In the genomic region with DNA sequence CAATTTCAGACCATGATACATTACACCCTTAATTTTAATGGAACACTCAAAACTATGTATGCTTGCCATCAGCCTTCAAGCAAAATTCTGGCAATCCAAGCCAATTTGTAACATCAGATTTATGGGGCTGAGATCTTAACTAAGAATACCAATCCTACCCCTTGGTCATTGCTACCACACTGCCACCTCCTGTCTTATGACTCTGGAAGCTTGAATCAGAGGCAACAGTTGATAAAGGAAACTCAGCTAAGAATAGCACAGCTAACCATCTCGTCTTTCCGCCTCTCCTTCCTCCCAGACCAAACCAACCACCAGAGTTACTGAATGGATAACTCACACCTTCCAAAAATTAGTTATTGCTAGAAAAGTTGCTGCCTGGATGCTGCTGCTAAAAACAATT, we compare ENCODE assay signal across 9 cellular contexts. TPM values are rescaled to one million over a fixed set of nuclear protein-coding genes. Genes with fewer than 3 reads are reported as not detected.
DNase-seq lines count a peak whose midpoint lies in the region; ATAC-seq and TF ChIP-seq lines count a peak whose summit lies in the region.
"Had no signal": no experiment of that assay in that cellular context is flagged by ENCODE, and none has a peak within 500 bp of the region (broad histone marks: within the 10 kb centered on the region; RNA-seq: fewer than 3 reads in every experiment).

No MANE protein-coding gene starts in this region.

- DNase-seq in activated T-cell treated with anti-CD3 and anti-CD28 coated beads, Interleukin-2, amount 50 U/mL, for 4 hours: no peak
- DNase-seq in activated T-cell treated with anti-CD3 and anti-CD28 coated beads, Interleukin-2, amount 50 U/mL, for 48 hours: no peak
- peak; percentile 72 for DNase-seq in RPMI7951 (ENCODE audit: low read depth)
- DNase-seq in foreskin fibroblast: peak; percentile 49 to 73
- DNase-seq in smooth muscle cell (lab: John Stamatoyannopoulos, UW; ENCODE audit: unreplicated experiment): no peak
- DNase-seq in SHP77 (lab: John Stamatoyannopoulos, UW): no peak
- DNase-seq in NCI-H2107 treated with DMSO at 0.1 percent for 48 hours (lab: John Stamatoyannopoulos, UW; ENCODE audit: unreplicated experiment): no peak

- peaks cover 40% of the 10 kb centered on the region for H3K4me1 ChIP-seq in smooth muscle cell (ENCODE audit: low read depth)

- H3K4me3 ChIP-seq in foreskin fibroblast (ENCODE audit: low read depth in 1 of 2, low read length in 2 of 2) (no peak overlapping the region), smooth muscle cell (peak overlapping the region; percentile 3)

- H3K36me3 ChIP-seq in smooth muscle cell (ENCODE audit: low read depth): no peaks in the 10 kb centered on the region

- H3F3A ChIP-seq in smooth muscle cell (ENCODE audit: low read depth): peaks cover 5% of the 10 kb centered on the region

- ATAC-seq in activated T-cell treated with anti-CD3 and anti-CD28 coated beads, Interleukin-2, amount 50 U/mL, for 4 hours: peak; percentile 39 to 46
- ATAC-seq in GM18858 (IDR thresholded peaks at IDR 0.05; ENCODE audit: unreplicated experiment): no peak

- peak overlapping the region; percentile 2 for H3K27ac ChIP-seq in smooth muscle cell (ENCODE audit: low read depth)

- peaks cover 5% of the 10 kb centered on the region for H3K4me1 Mint-ChIP-seq in activated T-cell treated with anti-CD3 and anti-CD28 coated beads, Interleukin-2, amount 50 U/mL, for 4 hours (ENCODE audit: low read depth)

- no peak overlapping the region for H3K4me3 Mint-ChIP-seq in activated T-cell treated with anti-CD3 and anti-CD28 coated beads, Interleukin-2, amount 50 U/mL, for 4 hours
- H3K4me3 Mint-ChIP-seq: central memory CD8-positive, alpha-beta T cell had no signal

- H3K4me2 ChIP-seq in smooth muscle cell: peak overlapping the region; percentile 43

- peaks cover 97% of the 10 kb centered on the region for H3K79me2 ChIP-seq in smooth muscle cell (ENCODE audit: low read depth)

- H3K9ac ChIP-seq in smooth muscle cell (ENCODE audit: low read depth): no peak overlapping the region

- H2AFZ ChIP-seq in smooth muscle cell (ENCODE audit: low read depth): no peak overlapping the region

- no peaks in the 10 kb centered on the region for H3K9me3 Mint-ChIP-seq in activated T-cell treated with anti-CD3 and anti-CD28 coated beads, Interleukin-2, amount 50 U/mL, for 4 hours
- H3K9me3 Mint-ChIP-seq: central memory CD8-positive, alpha-beta T cell had no signal

- H4K20me1 ChIP-seq in smooth muscle cell (ENCODE audit: low read depth): peaks cover 91% of the 10 kb centered on the region

- peak; percentile 42 for TF ChIP-seq CTCF in foreskin fibroblast (IDR thresholded peaks at IDR 0.05; ENCODE audit: low read depth, low read length)
- TF ChIP-seq CTCF in smooth muscle cell (IDR thresholded peaks at IDR 0.05; ENCODE audit: borderline replicate concordance, insufficient read depth, poor library complexity, severe bottlenecking): peak; percentile 20

- H3K27me3 ChIP-seq in smooth muscle cell (ENCODE audit: low read depth): no peaks in the 10 kb centered on the region

- H3K36me3 Mint-ChIP-seq in activated T-cell treated with anti-CD3 and anti-CD28 coated beads, Interleukin-2, amount 50 U/mL, for 4 hours (ENCODE audit: insufficient read depth): no peaks in the 10 kb centered on the region

- no peaks in the 10 kb centered on the region for H3K9me3 ChIP-seq in smooth muscle cell (replicated peaks; ENCODE audit: low read depth)

- 14% methylated on average over 2 of the region's 2 CpGs for WGBS in smooth muscle cell (ENCODE audit: low lambda C conversion rate)

- peaks cover 67% of the 10 kb centered on the region for H3K27me3 Mint-ChIP-seq in activated T-cell treated with anti-CD3 and anti-CD28 coated beads, Interleukin-2, amount 50 U/mL, for 4 hours (ENCODE audit: low read depth)

RNA-seq across cellular contexts. Expression of gene IGF2BP3, which starts 7.4 kb away (rescaled TPM):
- total RNA-seq in activated T-cell treated with anti-CD3 and anti-CD28 coated beads, Interleukin-2, amount 50 U/mL, for 4 hours: under 1 TPM; 0.32 to 0.86 (median 0.43) TPM
- 120 and 145 TPM in 2 replicates for total RNA-seq in RPMI7951 (2014; rRNA removed; shearing (Covaris generic))
- total RNA-seq in smooth muscle cell: 28.1 and 35.2 TPM in 2 replicates
- polyA plus RNA-seq in smooth muscle cell: 7.9 and 9.7 TPM in 2 replicates

Comparison
In these comparisons a context has a peak if more than half of its experiments do, and no peak if none do; other contexts are left out.
1. DNase-seq: peak in RPMI7951 (single experiment) and foreskin fibroblast (2 of 2); none in activated T-cell treated with anti-CD3 and anti-CD28 coated beads, Interleukin-2, amount 50 U/mL, for 4 hours (single experiment), activated T-cell treated with anti-CD3 and anti-CD28 coated beads, Interleukin-2, amount 50 U/mL, for 48 hours (0 of 2), smooth muscle cell (single experiment), SHP77 (0 of 2) and NCI-H2107 treated with DMSO at 0.1 percent for 48 hours (single experiment).
2. RNA of gene IGF2BP3, which starts 7.4 kb away (total RNA-seq): 120 to 145 TPM in RPMI7951 and 28.1 to 35.2 TPM in smooth muscle cell; 0.32 to 0.86 TPM in activated T-cell treated with anti-CD3 and anti-CD28 coated beads, Interleukin-2, amount 50 U/mL, for 4 hours; every median in the first group is over 10 times any median in the second.